20 cellular contexts compared by ENCODE assay signal in genomic region chr4:83297548-83298260, GRCh38. TPM values are rescaled to one million over a fixed set of nuclear protein-coding genes. Genes with fewer than 3 reads are reported as not detected.
DNase-seq lines count a peak whose midpoint lies in the region; ATAC-seq and TF ChIP-seq lines count a peak whose summit lies in the region.
"Had no signal": no experiment of that assay in that cellular context is flagged by ENCODE, and none has a peak within 500 bp of the region (broad histone marks: within the 10 kb centered on the region; RNA-seq: fewer than 3 reads in every experiment).

No MANE protein-coding gene starts in this region.

- H2BK15ac ChIP-seq in IMR-90 (ENCODE audit: low read depth, low read length), result no peak overlapping the region

- no peak overlapping the region for H3K27ac Mint-ChIP-seq in activated CD4-positive, alpha-beta T cell treated with anti-CD3 and anti-CD28 coated beads for 36 hours
- peak overlapping the region; percentile 12 to 77 for H3K27ac Mint-ChIP-seq in T-cell
- peak overlapping the region in 2 of 9 donors; percentile 22 to 42 for H3K27ac Mint-ChIP-seq in naive thymus-derived CD4-positive, alpha-beta T cell
- H3K27ac Mint-ChIP-seq: activated B cell treated with CpG ODN at 0.5 μM for 24 hours; H9; T-helper 1 cell treated with Interleukin-12 subunit alpha and Interleukin-12 subunit beta and Interleukin-4 antibody, amounts not matched to agents 30 μg/mL and 1 μg/mL, for 36 hours had no signal

- H3K23ac ChIP-seq in IMR-90 (ENCODE audit: low read depth, low read length), result no peak overlapping the region

- peaks cover 7% of the 10 kb centered on the region for H3K27me3 ChIP-seq in IMR-90 (ENCODE audit: control insufficient read depth, insufficient read depth, low read length)
- H3K27me3 ChIP-seq in naive thymus-derived CD4-positive, alpha-beta T cell (ENCODE audit: control insufficient read depth in 2 of 2, insufficient read depth in 2 of 2, low read length in 2 of 2), result no peaks in the 10 kb centered on the region
- H3K27me3 ChIP-seq in transverse colon, result no peaks in the 10 kb centered on the region
- H3K27me3 ChIP-seq: uterus had no signal

- no peak overlapping the region for H3K4me3 ChIP-seq in IMR-90 (ENCODE audit: insufficient read depth, low read depth, low read length)
- H3K4me3 ChIP-seq in naive thymus-derived CD4-positive, alpha-beta T cell (ENCODE audit: low read length), result no peak overlapping the region
- no peak overlapping the region for H3K4me3 ChIP-seq in transverse colon
- H3K4me3 ChIP-seq: heart right ventricle, uterus had no signal

- POLR2A ChIA-PET in activated CD4-positive, alpha-beta T cell treated with anti-CD3 and anti-CD28 coated beads for 36 hours (lab: Charles Lee), result no interaction called here
- POLR2A ChIA-PET in IMR-90 (lab: Charles Lee; ENCODE audit: unreplicated experiment), result no interaction called here
- POLR2A ChIA-PET in T-cell (lab: Charles Lee), result no interaction called here
- POLR2A ChIA-PET in naive thymus-derived CD4-positive, alpha-beta T cell (lab: Charles Lee), result interaction anchor here (1.2 kb wide), 1 partner anchor 13 kb away, joined by 5 read pairs; the partner anchor contains the start of gene COQ2

- H3K27ac ChIP-seq in IMR-90 (ENCODE audit: insufficient read depth, low read length) (no peak overlapping the region), transverse colon (no peak overlapping the region)
- no peak overlapping the region for H3K27ac ChIP-seq in naive thymus-derived CD4-positive, alpha-beta T cell (ENCODE audit: low read depth, low read length)
- H3K27ac ChIP-seq: heart right ventricle, uterus had no signal

- no peaks in the 10 kb centered on the region for H3K9me3 Mint-ChIP-seq in activated CD4-positive, alpha-beta T cell treated with anti-CD3 and anti-CD28 coated beads for 36 hours (ENCODE audit: low read depth)
- no peaks in the 10 kb centered on the region for H3K9me3 Mint-ChIP-seq in T-cell
- H3K9me3 Mint-ChIP-seq in naive thymus-derived CD4-positive, alpha-beta T cell, result no peaks in the 10 kb centered on the region
- H3K9me3 Mint-ChIP-seq: activated B cell treated with CpG ODN at 0.5 μM for 24 hours; H9; neural crest cell; T-helper 1 cell treated with Interleukin-12 subunit alpha and Interleukin-12 subunit beta and Interleukin-4 antibody, amounts not matched to agents 30 μg/mL and 1 μg/mL, for 36 hours had no signal

- H3K36me3 ChIP-seq in IMR-90 (ENCODE audit: control insufficient read depth, insufficient read depth, low read length) (no peaks in the 10 kb centered on the region), transverse colon (peaks cover 0 to 4% (median 0%) of the 10 kb centered on the region in 4 donors)
- peaks cover 0 to 19% (median 6%) of the 10 kb centered on the region in 3 experiments for H3K36me3 ChIP-seq in naive thymus-derived CD4-positive, alpha-beta T cell (ENCODE audit: control insufficient read depth in 2 of 3, insufficient read depth in 3 of 3, low read length in 3 of 3)
- H3K36me3 ChIP-seq: uterus had no signal

- no peak overlapping the region for H2BK20ac ChIP-seq in IMR-90 (ENCODE audit: low read depth, low read length)

- H3K79me1 ChIP-seq in IMR-90 (ENCODE audit: low read depth in 1 of 2, low read length in 2 of 2), result no peaks in the 10 kb centered on the region

- H3K14ac ChIP-seq in IMR-90 (replicated peaks; ENCODE audit: low read depth, low read length), result no peak overlapping the region

- no peak overlapping the region for H2BK5ac ChIP-seq in IMR-90 (ENCODE audit: low read depth, low read length, poor library complexity, severe bottlenecking)

- H3K36me3 Mint-ChIP-seq in activated CD4-positive, alpha-beta T cell treated with anti-CD3 and anti-CD28 coated beads for 36 hours (ENCODE audit: low read depth), result peaks cover 5% of the 10 kb centered on the region
- peaks cover 18% of the 10 kb centered on the region for H3K36me3 Mint-ChIP-seq in T-cell
- peaks cover 0 to 27% (median 9%) of the 10 kb centered on the region in 5 donors for H3K36me3 Mint-ChIP-seq in naive thymus-derived CD4-positive, alpha-beta T cell

- no peak overlapping the region for H4K5ac ChIP-seq in IMR-90 (ENCODE audit: low read depth, low read length)

- peak; percentile 23 for ATAC-seq in activated CD4-positive, alpha-beta T cell treated with anti-CD3 and anti-CD28 coated beads for 36 hours
- no peak for ATAC-seq in IMR-90 (ENCODE audit: low read depth)
- ATAC-seq in T-cell (replicated peaks in 1 of 4), result peak in 2 of 4 experiments; percentile 29 to 61
- ATAC-seq in naive thymus-derived CD4-positive, alpha-beta T cell, result peak; percentile 29
- ATAC-seq: heart right ventricle had no signal

- no peak overlapping the region for H3K9ac ChIP-seq in IMR-90 (ENCODE audit: low read depth, low read length)

- DNase-seq in activated CD4-positive, alpha-beta T cell treated with anti-CD3 and anti-CD28 coated beads for 36 hours, result no peak
- no peak for DNase-seq in activated CD4-positive, alpha-beta T cell treated with anti-CD3 and anti-CD28 coated beads for 1 hour
- DNase-seq in IMR-90, result no peak
- no peak for DNase-seq in T-cell
- DNase-seq in naive thymus-derived CD4-positive, alpha-beta T cell, result no peak
- no peak for DNase-seq in pons (ENCODE audit: low spot score)
- no peak for DNase-seq in transverse colon
- no peak for DNase-seq in stimulated activated CD4-positive, alpha-beta T cell treated with anti-CD3 and anti-CD28 coated beads, Interleukin-4, amount 100 ng/mL, for 24 hours
- DNase-seq: activated B cell treated with CpG ODN at 0.5 μM for 24 hours; EL; H9; heart right ventricle; NCI-H1105; NCI-H2171; NCI-H774; retina; stimulated activated CD4-positive, alpha-beta T cell treated with anti-CD3 and anti-CD28 coated beads, Interleukin-15, amount 100 ng/mL, for 24 hours; uterus had no signal

- dilution Hi-C loops in IMR-90 (cut with HindIII; ENCODE audit: low sequenced_read_pairs, unreplicated experiment), result no loop called here

- H3K4me1 ChIP-seq in IMR-90 (ENCODE audit: control insufficient read depth, insufficient read depth, low read length), result no peaks in the 10 kb centered on the region
- H3K4me1 ChIP-seq in naive thymus-derived CD4-positive, alpha-beta T cell (ENCODE audit: control insufficient read depth in 2 of 2, insufficient read depth in 2 of 2, low read length in 2 of 2), result peaks cover 0 to 14% of the 10 kb centered on the region in 2 donors
- H3K4me1 ChIP-seq in transverse colon, result no peaks in the 10 kb centered on the region
- H3K4me1 ChIP-seq: uterus had no signal

- in situ Hi-C loops in IMR-90 (cut with MboI; ENCODE audit: low sequenced_read_pairs) (no loop called here), transverse colon (cut with MboI; ENCODE audit: low pct_ligation_motif_present in 1 of 4, low pct_unique_long_range_greater_than_20kb in 1 of 4, low sequenced_read_pairs in 3 of 4) (loop anchor here in 2 of 4 donors (25.0 kb wide), 2 partner anchors 410 to 835 kb away; partner anchors contain the start of gene SEC31A (in 2 of the 2))

- no peak for TF ChIP-seq EP300 in transverse colon (IDR thresholded peaks at IDR 0.05; ENCODE audit: low read depth)

- CTCF ChIA-PET in activated CD4-positive, alpha-beta T cell treated with anti-CD3 and anti-CD28 coated beads for 36 hours (lab: Charles Lee), result interaction anchor here (0.6 to 1.3 kb wide), 4 partner anchors 9 to 45 kb away, joined by 3 to 5 read pairs (median 4); partner anchors contain the start of gene COQ2
- CTCF ChIA-PET in IMR-90 (lab: Yijun Ruan, JAX) (no interaction called here), T-cell (lab: Charles Lee) (interaction anchor here (0.5 to 0.6 kb wide), 2 partner anchors 224 to 1382 kb away, joined by 3 read pairs; no protein-coding TSS in a partner anchor)
- CTCF ChIA-PET in naive thymus-derived CD4-positive, alpha-beta T cell (lab: Charles Lee), result no interaction called here

- no peak overlapping the region for H3K4ac ChIP-seq in IMR-90 (ENCODE audit: low read depth, low read length)

- intact Hi-C loops in activated CD4-positive, alpha-beta T cell treated with anti-CD3 and anti-CD28 coated beads for 36 hours (cut with DNase I, micrococcal nuclease), result no loop called here
- intact Hi-C loops in IMR-90 (cut with micrococcal nuclease), result no loop called here
- intact Hi-C loops in naive thymus-derived CD4-positive, alpha-beta T cell (cut with micrococcal nuclease), result no loop called here
- intact Hi-C loops in transverse colon (cut with DNase I; ENCODE audit: low total_unique reads), result no loop called here

- H3K9me3 ChIP-seq in IMR-90 (ENCODE audit: control insufficient read depth, insufficient read depth, low read length) (no peaks in the 10 kb centered on the region), transverse colon (no peaks in the 10 kb centered on the region)
- no peaks in the 10 kb centered on the region for H3K9me3 ChIP-seq in naive thymus-derived CD4-positive, alpha-beta T cell (ENCODE audit: control insufficient read depth in 2 of 3, low read length in 3 of 3)
- H3K9me3 ChIP-seq: heart right ventricle, uterus had no signal

- WGBS in IMR-90 (ENCODE audit: extremely low coverage in 2 of 2, insufficient read length in 1 of 2), 2 experiments, result no CpG with 5 or more reads among the region's 3 CpGs
- WGBS in transverse colon (ENCODE audit: low coverage in 1 of 2), 2 donors, result 75 to 90% methylated on average over 3 of the region's 3 CpGs

- TF ChIP-seq POLR2A in IMR-90 (IDR thresholded peaks at IDR 0.05; ENCODE audit: low read depth, low read length) (no peak), transverse colon (IDR thresholded peaks at IDR 0.05) (no peak)

- no peak overlapping the region for H2AK5ac ChIP-seq in IMR-90 (ENCODE audit: low read depth, low read length)

- BruUV-seq in IMR-90 (replicated peaks; lab: Mats Ljungman, UMichigan), result no TSS peak

- no peaks in the 10 kb centered on the region for H3K27me3 Mint-ChIP-seq in activated CD4-positive, alpha-beta T cell treated with anti-CD3 and anti-CD28 coated beads for 36 hours
- no peaks in the 10 kb centered on the region for H3K27me3 Mint-ChIP-seq in T-cell
- no peaks in the 10 kb centered on the region for H3K27me3 Mint-ChIP-seq in naive thymus-derived CD4-positive, alpha-beta T cell
- H3K27me3 Mint-ChIP-seq: activated B cell treated with CpG ODN at 0.5 μM for 24 hours had no signal

- H4K8ac ChIP-seq in IMR-90 (ENCODE audit: low read depth in 2 of 2, low read length in 2 of 2), result no peak overlapping the region

- H3K18ac ChIP-seq in IMR-90 (ENCODE audit: low read depth, low read length), result no peak overlapping the region

- no peak overlapping the region for H2BK120ac ChIP-seq in IMR-90 (ENCODE audit: low read depth, low read length)

- TF ChIP-seq RAD21 in IMR-90 (IDR thresholded peaks at IDR 0.05; ENCODE audit: low read length), result no peak

- no peak overlapping the region for H2AK9ac ChIP-seq in IMR-90 (replicated peaks; ENCODE audit: low read depth, low read length, poor library complexity)

- TF ChIP-seq CTCF in IMR-90 (conservative IDR thresholded peaks at IDR 0.05; ENCODE audit: low read depth, low read length), result no peak
- no peak for TF ChIP-seq CTCF in transverse colon (IDR thresholded peaks at IDR 0.05)

- no peaks in the 10 kb centered on the region for H4K20me1 ChIP-seq in IMR-90 (ENCODE audit: insufficient read depth, low read length)

- H3K4me3 Mint-ChIP-seq in activated CD4-positive, alpha-beta T cell treated with anti-CD3 and anti-CD28 coated beads for 36 hours, result no peak overlapping the region
- no peak overlapping the region for H3K4me3 Mint-ChIP-seq in T-cell
- peak overlapping the region in 1 of 10 donors; percentile 44 for H3K4me3 Mint-ChIP-seq in naive thymus-derived CD4-positive, alpha-beta T cell
- H3K4me3 Mint-ChIP-seq: activated B cell treated with CpG ODN at 0.5 μM for 24 hours; H9; neural crest cell; T-helper 1 cell treated with Interleukin-12 subunit alpha and Interleukin-12 subunit beta and Interleukin-4 antibody, amounts not matched to agents 30 μg/mL and 1 μg/mL, for 36 hours had no signal

- H3K9me1 ChIP-seq in IMR-90 (ENCODE audit: insufficient read depth, low read length), result no peaks in the 10 kb centered on the region

- peaks cover 10% of the 10 kb centered on the region for H3K4me1 Mint-ChIP-seq in activated CD4-positive, alpha-beta T cell treated with anti-CD3 and anti-CD28 coated beads for 36 hours
- peaks cover 11 to 14% (median 12%) of the 10 kb centered on the region in 3 donors for H3K4me1 Mint-ChIP-seq in T-cell
- peaks cover 7 to 15% (median 8%) of the 10 kb centered on the region in 7 donors for H3K4me1 Mint-ChIP-seq in naive thymus-derived CD4-positive, alpha-beta T cell
- H3K4me1 Mint-ChIP-seq: H9, neural crest cell had no signal

- H3K56ac ChIP-seq in IMR-90 (ENCODE audit: extremely low read depth, insufficient read depth, low read length), result no peak overlapping the region

- H3K4me2 ChIP-seq in IMR-90 (ENCODE audit: low read depth, low read length), result no peak overlapping the region

- H4K91ac ChIP-seq in IMR-90 (ENCODE audit: insufficient read depth, low read depth, low read length), result no peak overlapping the region

- H2AFZ ChIP-seq in IMR-90 (replicated peaks; ENCODE audit: low read length, poor library complexity), result no peak overlapping the region

RNA-seq across cellular contexts. Expression of gene COQ2, which starts 13.1 kb away (rescaled TPM):
- 10 to 100 TPM; 18.2 to 20.1 TPM for total RNA-seq in activated CD4-positive, alpha-beta T cell treated with anti-CD3 and anti-CD28 coated beads for 36 hours
- total RNA-seq in IMR-90 (2012; rRNA removed) (7.3 and 8.9 TPM in 2 replicates), T-cell (1 to 10 TPM; 4.7 to 9.7 (median 6.2) TPM), transverse colon (10 to 100 TPM in 3 of 4 donors, under 1 TPM in 1; 0.75 to 14.4 (median 12.2) TPM)
- 7.4 and 7.9 TPM in 2 replicates for polyA plus RNA-seq in IMR-90 (2012; rRNA removed)
- 3.7 TPM in 2 replicates for polyA plus RNA-seq in IMR-90 (2012; cell fraction: cytosol; rRNA removed)
- polyA plus RNA-seq in IMR-90 (2012; cell fraction: nucleus; rRNA removed; ENCODE audit: low replicate concordance), result 1.1 and 3.2 TPM in 2 replicates
- 10 to 100 TPM in 3 of 5 experiments, 1 to 10 TPM in 2; 7.2 to 12.7 (median 10.2) TPM for total RNA-seq in naive thymus-derived CD4-positive, alpha-beta T cell
- polyA plus RNA-seq in naive thymus-derived CD4-positive, alpha-beta T cell, result 1 to 10 TPM; 3.6 to 4.3 TPM

RNA-seq across cellular contexts. Expression of gene HPSE, which starts 36.9 kb away (rescaled TPM):
- total RNA-seq in activated CD4-positive, alpha-beta T cell treated with anti-CD3 and anti-CD28 coated beads for 36 hours, result 10 to 100 TPM; 11.4 TPM
- under 0.01 and 0.28 TPM in 2 replicates for total RNA-seq in IMR-90 (2012; rRNA removed)
- polyA plus RNA-seq in IMR-90 (2012; rRNA removed), result 0.09 TPM in 2 replicates
- 0.03 and 0.05 TPM in 2 replicates for polyA plus RNA-seq in IMR-90 (2012; cell fraction: cytosol; rRNA removed)
- 0.02 and 0.05 TPM in 2 replicates for polyA plus RNA-seq in IMR-90 (2012; cell fraction: nucleus; rRNA removed; ENCODE audit: low replicate concordance)
- 1 to 10 TPM; 4.5 to 7.2 (median 6.1) TPM for total RNA-seq in T-cell
- total RNA-seq in naive thymus-derived CD4-positive, alpha-beta T cell, result 10 to 100 TPM in 2 of 5 experiments, 1 to 10 TPM in 3; 4.4 to 16.2 (median 6.6) TPM
- polyA plus RNA-seq in naive thymus-derived CD4-positive, alpha-beta T cell, result 1 to 10 TPM; 3.8 to 6.3 TPM
- 1 to 10 TPM in 3 of 4 donors, under 1 TPM in 1; 0.75 to 5.4 (median 4.3) TPM for total RNA-seq in transverse colon

Comparison
In these comparisons a context has a peak if more than half of its experiments do, and no peak if none do; other contexts are left out.
1. CTCF ChIA-PET loops: an anchor here in activated CD4-positive, alpha-beta T cell treated with anti-CD3 and anti-CD28 coated beads for 36 hours (0.6 to 1.3 kb wide) and T-cell (0.5 to 0.6 kb wide); none called in IMR-90 and naive thymus-derived CD4-positive, alpha-beta T cell.